In genomic region chr15:58476525-58477162, GRCh38 we compare ENCODE assay signal across 1 cellular context.
A peak's percentile ranks its signal among the peaks of the same experiment; 100 is the strongest.
TF ChIP-seq lines count a peak whose summit lies in the region.

No MANE protein-coding gene starts in this region.

TF ChIP-seq in HepG2, 621 proteins besides CTCF, POLR2A, EP300 and RAD21 (continued from another document and continues in another):
- TF ChIP-seq ZGPAT (CRISPR knock-in tag; IDR thresholded peaks at IDR 0.05): peak; percentile 12; the same call in 1 of the 2 replicates
- 0 out of 2 replicates have a peak, but pooled peaks have one; percentile 16 for TF ChIP-seq IRF2 (CRISPR knock-in tag; IDR thresholded peaks at IDR 0.05)
- 0 out of 2 replicates have a peak, but pooled peaks have one; percentile 1 for TF ChIP-seq ZNF574 (CRISPR knock-in tag; IDR thresholded peaks at IDR 0.05)
- TF ChIP-seq GPN1 (CRISPR knock-in tag; IDR thresholded peaks at IDR 0.05; ENCODE audit: borderline replicate concordance): no peak
- TF ChIP-seq, protein P1, sequence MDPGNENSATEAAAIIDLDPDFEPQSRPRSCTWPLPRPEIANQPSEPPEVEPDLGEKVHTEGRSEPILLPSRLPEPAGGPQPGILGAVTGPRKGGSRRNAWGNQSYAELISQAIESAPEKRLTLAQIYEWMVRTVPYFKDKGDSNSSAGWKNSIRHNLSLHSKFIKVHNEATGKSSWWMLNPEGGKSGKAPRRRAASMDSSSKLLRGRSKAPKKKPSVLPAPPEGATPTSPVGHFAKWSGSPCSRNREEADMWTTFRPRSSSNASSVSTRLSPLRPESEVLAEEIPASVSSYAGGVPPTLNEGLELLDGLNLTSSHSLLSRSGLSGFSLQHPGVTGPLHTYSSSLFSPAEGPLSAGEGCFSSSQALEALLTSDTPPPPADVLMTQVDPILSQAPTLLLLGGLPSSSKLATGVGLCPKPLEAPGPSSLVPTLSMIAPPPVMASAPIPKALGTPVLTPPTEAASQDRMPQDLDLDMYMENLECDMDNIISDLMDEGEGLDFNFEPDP (CRISPR knock-in tag; conservative IDR thresholded peaks at IDR 0.05): no peak
- TF ChIP-seq, protein P2, sequence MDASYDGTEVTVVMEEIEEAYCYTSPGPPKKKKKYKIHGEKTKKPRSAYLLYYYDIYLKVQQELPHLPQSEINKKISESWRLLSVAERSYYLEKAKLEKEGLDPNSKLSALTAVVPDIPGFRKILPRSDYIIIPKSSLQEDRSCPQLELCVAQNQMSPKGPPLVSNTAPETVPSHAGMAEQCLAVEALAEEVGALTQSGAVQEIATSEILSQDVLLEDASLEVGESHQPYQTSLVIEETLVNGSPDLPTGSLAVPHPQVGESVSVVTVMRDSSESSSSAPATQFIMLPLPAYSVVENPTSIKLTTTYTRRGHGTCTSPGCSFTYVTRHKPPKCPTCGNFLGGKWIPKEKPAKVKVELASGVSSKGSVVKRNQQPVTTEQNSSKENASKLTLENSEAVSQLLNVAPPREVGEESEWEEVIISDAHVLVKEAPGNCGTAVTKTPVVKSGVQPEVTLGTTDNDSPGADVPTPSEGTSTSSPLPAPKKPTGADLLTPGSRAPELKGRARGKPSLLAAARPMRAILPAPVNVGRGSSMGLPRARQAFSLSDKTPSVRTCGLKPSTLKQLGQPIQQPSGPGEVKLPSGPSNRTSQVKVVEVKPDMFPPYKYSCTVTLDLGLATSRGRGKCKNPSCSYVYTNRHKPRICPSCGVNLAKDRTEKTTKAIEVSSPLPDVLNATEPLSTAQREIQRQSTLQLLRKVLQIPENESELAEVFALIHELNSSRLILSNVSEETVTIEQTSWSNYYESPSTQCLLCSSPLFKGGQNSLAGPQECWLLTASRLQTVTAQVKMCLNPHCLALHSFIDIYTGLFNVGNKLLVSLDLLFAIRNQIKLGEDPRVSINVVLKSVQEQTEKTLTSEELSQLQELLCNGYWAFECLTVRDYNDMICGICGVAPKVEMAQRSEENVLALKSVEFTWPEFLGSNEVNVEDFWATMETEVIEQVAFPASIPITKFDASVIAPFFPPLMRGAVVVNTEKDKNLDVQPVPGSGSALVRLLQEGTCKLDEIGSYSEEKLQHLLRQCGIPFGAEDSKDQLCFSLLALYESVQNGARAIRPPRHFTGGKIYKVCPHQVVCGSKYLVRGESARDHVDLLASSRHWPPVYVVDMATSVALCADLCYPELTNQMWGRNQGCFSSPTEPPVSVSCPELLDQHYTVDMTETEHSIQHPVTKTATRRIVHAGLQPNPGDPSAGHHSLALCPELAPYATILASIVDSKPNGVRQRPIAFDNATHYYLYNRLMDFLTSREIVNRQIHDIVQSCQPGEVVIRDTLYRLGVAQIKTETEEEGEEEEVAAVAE (CRISPR knock-in tag; IDR thresholded peaks at IDR 0.05; ENCODE audit: borderline replicate concordance): no peak
- peak; percentile 54; the same call in 1 of the 2 replicates for TF ChIP-seq CEBPB (IDR thresholded peaks at IDR 0.05; ENCODE audit: borderline replicate concordance, low read depth, low read length)
- TF ChIP-seq, protein P3, sequence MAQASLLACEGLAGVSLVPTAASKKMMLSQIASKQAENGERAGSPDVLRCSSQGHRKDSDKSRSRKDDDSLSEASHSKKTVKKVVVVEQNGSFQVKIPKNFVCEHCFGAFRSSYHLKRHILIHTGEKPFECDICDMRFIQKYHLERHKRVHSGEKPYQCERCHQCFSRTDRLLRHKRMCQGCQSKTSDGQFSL (CRISPR knock-in tag; IDR thresholded peaks at IDR 0.05): no peak
- no peak for TF ChIP-seq ZFP36L1 (CRISPR knock-in tag; IDR thresholded peaks at IDR 0.05)
- TF ChIP-seq, protein P4, sequence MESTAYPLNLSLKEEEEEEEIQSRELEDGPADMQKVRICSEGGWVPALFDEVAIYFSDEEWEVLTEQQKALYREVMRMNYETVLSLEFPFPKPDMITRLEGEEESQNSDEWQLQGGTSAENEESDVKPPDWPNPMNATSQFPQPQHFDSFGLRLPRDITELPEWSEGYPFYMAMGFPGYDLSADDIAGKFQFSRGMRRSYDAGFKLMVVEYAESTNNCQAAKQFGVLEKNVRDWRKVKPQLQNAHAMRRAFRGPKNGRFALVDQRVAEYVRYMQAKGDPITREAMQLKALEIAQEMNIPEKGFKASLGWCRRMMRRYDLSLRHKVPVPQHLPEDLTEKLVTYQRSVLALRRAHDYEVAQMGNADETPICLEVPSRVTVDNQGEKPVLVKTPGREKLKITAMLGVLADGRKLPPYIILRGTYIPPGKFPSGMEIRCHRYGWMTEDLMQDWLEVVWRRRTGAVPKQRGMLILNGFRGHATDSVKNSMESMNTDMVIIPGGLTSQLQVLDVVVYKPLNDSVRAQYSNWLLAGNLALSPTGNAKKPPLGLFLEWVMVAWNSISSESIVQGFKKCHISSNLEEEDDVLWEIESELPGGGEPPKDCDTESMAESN (CRISPR knock-in tag; conservative IDR thresholded peaks at IDR 0.05): 0 out of 2 replicates have a peak, but pooled peaks have one; percentile 10
- TF ChIP-seq, protein P5, sequence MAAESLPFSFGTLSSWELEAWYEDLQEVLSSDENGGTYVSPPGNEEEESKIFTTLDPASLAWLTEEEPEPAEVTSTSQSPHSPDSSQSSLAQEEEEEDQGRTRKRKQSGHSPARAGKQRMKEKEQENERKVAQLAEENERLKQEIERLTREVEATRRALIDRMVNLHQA (CRISPR knock-in tag; IDR thresholded peaks at IDR 0.05): no peak
- TF ChIP-seq EED (CRISPR knock-in tag; IDR thresholded peaks at IDR 0.05): no peak
- TF ChIP-seq ZNF720 (CRISPR knock-in tag; IDR thresholded peaks at IDR 0.05): no peak
- 0 out of 2 replicates have a peak, but pooled peaks have one; percentile 12 for TF ChIP-seq FOXA3 (CRISPR knock-in tag; IDR thresholded peaks at IDR 0.05)
- TF ChIP-seq ELF4 (CRISPR knock-in tag; IDR thresholded peaks at IDR 0.05; ENCODE audit: borderline replicate concordance): no peak
- no peak for TF ChIP-seq ZNF296 (CRISPR knock-in tag; conservative IDR thresholded peaks at IDR 0.05)
- no peak for TF ChIP-seq ZZZ3 (CRISPR knock-in tag; IDR thresholded peaks at IDR 0.05; ENCODE audit: borderline replicate concordance)
- TF ChIP-seq JUN (CRISPR knock-in tag; IDR thresholded peaks at IDR 0.05): no peak
- TF ChIP-seq ZNF17 (CRISPR knock-in tag; IDR thresholded peaks at IDR 0.05): no peak
- 0 out of 2 replicates have a peak, but pooled peaks have one; percentile 18 for TF ChIP-seq FOSL2 (CRISPR knock-in tag; IDR thresholded peaks at IDR 0.05)
- peak; percentile 38; the same call in 1 of the 2 replicates for TF ChIP-seq POLR2G (IDR thresholded peaks at IDR 0.05; ENCODE audit: low read depth, low read length)
- no peak for TF ChIP-seq DNMT3B (CRISPR knock-in tag; conservative IDR thresholded peaks at IDR 0.05)
- no peak for TF ChIP-seq ZNF382 (CRISPR knock-in tag; IDR thresholded peaks at IDR 0.05; ENCODE audit: borderline replicate concordance)
- TF ChIP-seq ZNF724P (CRISPR knock-in tag; IDR thresholded peaks at IDR 0.05; ENCODE audit: borderline replicate concordance): no peak
- no peak for TF ChIP-seq ZNF10 (CRISPR knock-in tag; IDR thresholded peaks at IDR 0.05; ENCODE audit: borderline replicate concordance, low read depth)
- TF ChIP-seq KLF16 (CRISPR knock-in tag; IDR thresholded peaks at IDR 0.05): peak in 1 of 2 experiments; percentile 19; a peak in 1 of 4 replicates
- no peak for TF ChIP-seq NONO (IDR thresholded peaks at IDR 0.05)
- TF ChIP-seq NONO (CRISPR knock-in tag; conservative IDR thresholded peaks at IDR 0.05): no peak
- TF ChIP-seq, protein P6, sequence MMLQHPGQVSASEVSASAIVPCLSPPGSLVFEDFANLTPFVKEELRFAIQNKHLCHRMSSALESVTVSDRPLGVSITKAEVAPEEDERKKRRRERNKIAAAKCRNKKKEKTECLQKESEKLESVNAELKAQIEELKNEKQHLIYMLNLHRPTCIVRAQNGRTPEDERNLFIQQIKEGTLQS (CRISPR knock-in tag; IDR thresholded peaks at IDR 0.05): no peak
- TF ChIP-seq ZBTB7B (CRISPR knock-in tag; IDR thresholded peaks at IDR 0.05): peak; percentile 56; the same call in 1 of the 2 replicates
- no peak for TF ChIP-seq SMAD1 (CRISPR knock-in tag; IDR thresholded peaks at IDR 0.05; ENCODE audit: borderline replicate concordance, low read depth)
- no peak for TF ChIP-seq RXRB (CRISPR knock-in tag; IDR thresholded peaks at IDR 0.05; ENCODE audit: borderline replicate concordance)
- no peak for TF ChIP-seq EEA1 (CRISPR knock-in tag; IDR thresholded peaks at IDR 0.05; ENCODE audit: borderline replicate concordance)
- TF ChIP-seq MEIS1 (CRISPR knock-in tag; IDR thresholded peaks at IDR 0.05; ENCODE audit: borderline replicate concordance): no peak
- TF ChIP-seq, protein P7, sequence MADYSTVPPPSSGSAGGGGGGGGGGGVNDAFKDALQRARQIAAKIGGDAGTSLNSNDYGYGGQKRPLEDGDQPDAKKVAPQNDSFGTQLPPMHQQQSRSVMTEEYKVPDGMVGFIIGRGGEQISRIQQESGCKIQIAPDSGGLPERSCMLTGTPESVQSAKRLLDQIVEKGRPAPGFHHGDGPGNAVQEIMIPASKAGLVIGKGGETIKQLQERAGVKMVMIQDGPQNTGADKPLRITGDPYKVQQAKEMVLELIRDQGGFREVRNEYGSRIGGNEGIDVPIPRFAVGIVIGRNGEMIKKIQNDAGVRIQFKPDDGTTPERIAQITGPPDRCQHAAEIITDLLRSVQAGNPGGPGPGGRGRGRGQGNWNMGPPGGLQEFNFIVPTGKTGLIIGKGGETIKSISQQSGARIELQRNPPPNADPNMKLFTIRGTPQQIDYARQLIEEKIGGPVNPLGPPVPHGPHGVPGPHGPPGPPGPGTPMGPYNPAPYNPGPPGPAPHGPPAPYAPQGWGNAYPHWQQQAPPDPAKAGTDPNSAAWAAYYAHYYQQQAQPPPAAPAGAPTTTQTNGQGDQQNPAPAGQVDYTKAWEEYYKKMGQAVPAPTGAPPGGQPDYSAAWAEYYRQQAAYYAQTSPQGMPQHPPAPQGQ (CRISPR knock-in tag; IDR thresholded peaks at IDR 0.05; ENCODE audit: borderline replicate concordance): no peak
- TF ChIP-seq USF2 (IDR thresholded peaks at IDR 0.05; ENCODE audit: low read depth, low read length): no peak
- no peak for TF ChIP-seq USF2 (CRISPR knock-in tag; IDR thresholded peaks at IDR 0.05; ENCODE audit: borderline replicate concordance)
- TF ChIP-seq ZMAT3 (CRISPR knock-in tag; conservative IDR thresholded peaks at IDR 0.05): no peak
- TF ChIP-seq ZBTB3 (CRISPR knock-in tag; IDR thresholded peaks at IDR 0.05; ENCODE audit: borderline replicate concordance, low read depth): 0 out of 2 replicates have a peak, but pooled peaks have one; percentile 55
- TF ChIP-seq ZNF563 (CRISPR knock-in tag; IDR thresholded peaks at IDR 0.05): no peak
- TF ChIP-seq ETS1 (CRISPR knock-in tag; IDR thresholded peaks at IDR 0.05): no peak
- no peak for TF ChIP-seq ZNF83 (CRISPR knock-in tag; IDR thresholded peaks at IDR 0.05; ENCODE audit: borderline replicate concordance)
- TF ChIP-seq ZNF616 (CRISPR knock-in tag; IDR thresholded peaks at IDR 0.05; ENCODE audit: low read depth): no peak
- TF ChIP-seq RAD51 (IDR thresholded peaks at IDR 0.05; ENCODE audit: borderline replicate concordance): no peak
- TF ChIP-seq ZNF543 (CRISPR knock-in tag; IDR thresholded peaks at IDR 0.05): 0 out of 2 replicates have a peak, but pooled peaks have one; percentile 33
